Comparison of ENCODE assay signal across 9 cellular contexts in the genomic region with DNA sequence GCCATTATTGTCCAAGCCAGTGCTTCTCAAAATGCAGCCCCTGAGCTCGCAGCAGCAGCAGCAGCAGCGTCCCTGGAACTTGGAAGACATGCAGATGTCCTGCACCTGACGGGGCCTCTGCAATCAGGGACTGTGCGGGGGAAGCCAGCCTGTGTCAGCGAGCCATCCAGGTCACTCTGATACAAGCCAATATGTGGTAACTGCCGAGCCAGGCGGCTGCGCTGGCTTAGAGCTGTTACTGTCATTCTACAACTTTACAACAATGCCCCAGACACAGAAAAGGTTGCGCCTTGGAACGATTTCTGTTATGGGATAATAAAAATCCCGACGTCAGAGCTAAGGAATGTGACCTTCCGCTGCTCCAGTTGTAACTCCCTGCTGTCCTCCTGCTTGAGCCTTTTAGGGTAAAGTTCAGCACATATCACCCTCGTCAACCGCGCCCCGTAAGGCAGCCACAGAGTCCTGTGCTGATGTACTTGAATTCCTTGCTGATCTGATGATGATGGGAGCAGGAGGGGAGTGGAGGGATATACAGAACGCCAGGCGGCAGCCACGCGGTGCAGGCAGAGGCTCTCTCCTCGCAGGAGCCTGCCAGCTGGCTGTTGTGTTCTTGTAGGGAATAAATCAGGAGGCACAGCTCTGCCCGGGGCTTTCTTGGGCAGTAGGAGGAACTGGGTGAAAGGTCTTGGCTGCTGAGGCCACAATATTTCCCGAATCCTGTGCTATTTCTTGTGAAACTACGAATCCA. TPM values are rescaled to one million over a fixed set of nuclear protein-coding genes. Genes with fewer than 3 reads are reported as not detected.
DNase-seq lines count a peak whose midpoint lies in the region; ATAC-seq and TF ChIP-seq lines count a peak whose summit lies in the region.
"Had no signal": no experiment of that assay in that cellular context is flagged by ENCODE, and none has a peak within 500 bp of the region (broad histone marks: within the 10 kb centered on the region; RNA-seq: fewer than 3 reads in every experiment).

No MANE protein-coding gene starts in this region.

- H3K9me3 ChIP-seq in WERI-Rb-1 (ENCODE audit: severe bottlenecking) (peaks cover 11% of the 10 kb centered on the region), ovary (no peaks in the 10 kb centered on the region)

- 1 to 4% (median 2%) methylated on average over 24 to 25 of the region's 25 CpGs for WGBS in ovary, 3 donors

- no peak for ATAC-seq in activated CD8-positive, alpha-beta T cell treated with anti-CD3 and anti-CD28 coated beads, Interleukin-2, amount 10 ng/mL, durations not matched to agents 7 days and 5 days
- no peak for ATAC-seq in HG02588 (IDR thresholded peaks at IDR 0.05; ENCODE audit: unreplicated experiment)

- peaks cover 25% of the 10 kb centered on the region for H3K9me3 Mint-ChIP-seq in HFFc6
- H3K9me3 Mint-ChIP-seq in activated CD8-positive, alpha-beta T cell treated with anti-CD3 and anti-CD28 coated beads, Interleukin-2, amount 10 ng/mL, durations not matched to agents 7 days and 5 days (ENCODE audit: insufficient read depth): peaks cover 20% of the 10 kb centered on the region
- H3K9me3 Mint-ChIP-seq in activated T-helper 2 cell treated with anti-CD3 and anti-CD28 coated beads, Interferon-gamma antibody, Interleukin-2, Interleukin-4, amounts not matched to agents 10 μg/mL and 5 μg/mL and 100 μg/mL, durations not matched to agents 14 hours and 24 hours and 36 hours: peaks cover 23% of the 10 kb centered on the region

- H3K4me3 ChIP-seq in WERI-Rb-1 (ENCODE audit: low read depth, low read length): no peak overlapping the region; the same call in 1 of the 2 replicates
- H3K4me3 ChIP-seq in ovary: peak overlapping the region; percentile 17

- POLR2A ChIA-PET in activated CD8-positive, alpha-beta T cell treated with anti-CD3 and anti-CD28 coated beads, Interleukin-2, amount 10 ng/mL, durations not matched to agents 7 days and 5 days (lab: Charles Lee): no interaction called here

- peak overlapping the region; percentile 79 for H3K4me3 Mint-ChIP-seq in HFFc6
- H3K4me3 Mint-ChIP-seq in activated CD8-positive, alpha-beta T cell treated with anti-CD3 and anti-CD28 coated beads, Interleukin-2, amount 10 ng/mL, durations not matched to agents 7 days and 5 days: no peak overlapping the region
- H3K4me3 Mint-ChIP-seq in activated T-helper 2 cell treated with anti-CD3 and anti-CD28 coated beads, Interferon-gamma antibody, Interleukin-2, Interleukin-4, amounts not matched to agents 10 μg/mL and 5 μg/mL and 100 μg/mL, durations not matched to agents 14 hours and 24 hours and 36 hours (ENCODE audit: low read depth): no peak overlapping the region

- peak; percentile 13 for TF ChIP-seq POLR2A in ovary (IDR thresholded peaks at IDR 0.05)

- peaks cover 33% of the 10 kb centered on the region for H3K36me3 Mint-ChIP-seq in HFFc6 (ENCODE audit: low read depth)
- peaks cover 27% of the 10 kb centered on the region for H3K36me3 Mint-ChIP-seq in activated CD8-positive, alpha-beta T cell treated with anti-CD3 and anti-CD28 coated beads, Interleukin-2, amount 10 ng/mL, durations not matched to agents 7 days and 5 days (ENCODE audit: low read depth)
- peaks cover 27% of the 10 kb centered on the region for H3K36me3 Mint-ChIP-seq in activated T-helper 2 cell treated with anti-CD3 and anti-CD28 coated beads, Interferon-gamma antibody, Interleukin-2, Interleukin-4, amounts not matched to agents 10 μg/mL and 5 μg/mL and 100 μg/mL, durations not matched to agents 14 hours and 24 hours and 36 hours (ENCODE audit: low read depth)

- H3K36me3 ChIP-seq in WERI-Rb-1 (peaks cover 4% of the 10 kb centered on the region), ovary (no peaks in the 10 kb centered on the region)

- H3K27ac ChIP-seq in WERI-Rb-1: no peak overlapping the region
- peak overlapping the region; percentile 59 to 80 for H3K27ac ChIP-seq in ovary

- TF ChIP-seq CTCF in HFFc6 (IDR thresholded peaks at IDR 0.05) (peak; percentile 49; the same call in 1 of the 2 replicates), WERI-Rb-1 (IDR thresholded peaks at IDR 0.05; ENCODE audit: low read depth, low read length) (peak; percentile 39), ovary (IDR thresholded peaks at IDR 0.05) (peak in 2 of 3 donors; percentile 22 to 48)

- TF ChIP-seq EP300 in ovary (IDR thresholded peaks at IDR 0.05): peak; percentile 91

- H3K27me3 ChIP-seq in WERI-Rb-1 (ENCODE audit: insufficient read depth, low read depth, severe bottlenecking) (no peaks in the 10 kb centered on the region), ovary (no peaks in the 10 kb centered on the region)

- CTCF ChIA-PET in activated CD8-positive, alpha-beta T cell treated with anti-CD3 and anti-CD28 coated beads, Interleukin-2, amount 10 ng/mL, durations not matched to agents 7 days and 5 days (lab: Charles Lee): interaction anchor here (1.3 to 5.3 kb wide), 2 partner anchors 11 to 92 kb away, joined by 3 to 31 read pairs; no protein-coding TSS in a partner anchor

- intact Hi-C loops in head of caudate nucleus (cut with DNase I) (no loop called here), ovary (cut with DNase I) (loop anchor here in 2 of 4 donors (5.0 kb wide), 2 partner anchors 172 to 297 kb away; no protein-coding TSS in a partner anchor)
- intact Hi-C loops in activated T-helper 2 cell treated with anti-CD3 and anti-CD28 coated beads, Interferon-gamma antibody, Interleukin-2, Interleukin-4, amounts not matched to agents 10 μg/mL and 5 μg/mL and 100 μg/mL, durations not matched to agents 14 hours and 24 hours and 36 hours (cut with micrococcal nuclease): no loop called here

- H3K4me1 Mint-ChIP-seq in HFFc6 (ENCODE audit: low read depth): peaks cover 28% of the 10 kb centered on the region
- H3K4me1 Mint-ChIP-seq in activated CD8-positive, alpha-beta T cell treated with anti-CD3 and anti-CD28 coated beads, Interleukin-2, amount 10 ng/mL, durations not matched to agents 7 days and 5 days (ENCODE audit: low read depth): peaks cover 6% of the 10 kb centered on the region
- peaks cover 4% of the 10 kb centered on the region for H3K4me1 Mint-ChIP-seq in activated T-helper 2 cell treated with anti-CD3 and anti-CD28 coated beads, Interferon-gamma antibody, Interleukin-2, Interleukin-4, amounts not matched to agents 10 μg/mL and 5 μg/mL and 100 μg/mL, durations not matched to agents 14 hours and 24 hours and 36 hours (ENCODE audit: low read depth)

- H3K27ac Mint-ChIP-seq in HFFc6: peak overlapping the region; percentile 89
- H3K27ac Mint-ChIP-seq in activated CD8-positive, alpha-beta T cell treated with anti-CD3 and anti-CD28 coated beads, Interleukin-2, amount 10 ng/mL, durations not matched to agents 7 days and 5 days: no peak overlapping the region
- no peak overlapping the region for H3K27ac Mint-ChIP-seq in activated T-helper 2 cell treated with anti-CD3 and anti-CD28 coated beads, Interferon-gamma antibody, Interleukin-2, Interleukin-4, amounts not matched to agents 10 μg/mL and 5 μg/mL and 100 μg/mL, durations not matched to agents 14 hours and 24 hours and 36 hours

- no peaks in the 10 kb centered on the region; the same call in none of the 2 replicates for H3K27me3 Mint-ChIP-seq in HFFc6 (ENCODE audit: insufficient read depth)
- peaks cover 12% of the 10 kb centered on the region for H3K27me3 Mint-ChIP-seq in activated CD8-positive, alpha-beta T cell treated with anti-CD3 and anti-CD28 coated beads, Interleukin-2, amount 10 ng/mL, durations not matched to agents 7 days and 5 days (ENCODE audit: low read depth)
- H3K27me3 Mint-ChIP-seq in activated T-helper 2 cell treated with anti-CD3 and anti-CD28 coated beads, Interferon-gamma antibody, Interleukin-2, Interleukin-4, amounts not matched to agents 10 μg/mL and 5 μg/mL and 100 μg/mL, durations not matched to agents 14 hours and 24 hours and 36 hours (ENCODE audit: low read depth): peaks cover 13% of the 10 kb centered on the region

- DNase-seq in HFFc6 (peak; percentile 85), WERI-Rb-1 (peak; percentile 54), head of caudate nucleus (peak in 41 of 42 donors; percentile 36 to 85 (median 70)), ovary (peak; percentile 84 to 90 (median 87)), SW 1271 (lab: John Stamatoyannopoulos, UW) (no peak)
- DNase-seq in activated CD8-positive, alpha-beta T cell treated with anti-CD3 and anti-CD28 coated beads, Interleukin-2, amount 10 ng/mL, durations not matched to agents 7 days and 5 days: no peak
- DNase-seq in activated T-helper 2 cell treated with anti-CD3 and anti-CD28 coated beads, Interferon-gamma antibody, Interleukin-2, Interleukin-4, amounts not matched to agents 10 μg/mL and 5 μg/mL and 100 μg/mL, durations not matched to agents 14 hours and 24 hours and 36 hours (ENCODE audit: low spot score): no peak

- H3K4me1 ChIP-seq in ovary (ENCODE audit: insufficient read depth): peaks cover 13% of the 10 kb centered on the region

RNA-seq across cellular contexts. Expression of gene CRYGN, which starts 20.0 kb away (rescaled TPM):
- total RNA-seq in HFFc6 (2021; fragmentation: NEBNext Ultra II Directional; extraction: Animal tissue kit (Norgen Biotek cat#: 25700)): not detected
- 1 to 10 TPM in 2 of 7 donors, under 1 TPM in 3, not detected in 2; 0.43 to 2.3 (median 0.95) TPM for total RNA-seq in ovary
- polyA plus RNA-seq in ovary: under 1 TPM; 0.24 to 0.53 TPM
- under 1 TPM; 0.34 to 0.50 TPM for total RNA-seq in activated CD8-positive, alpha-beta T cell treated with anti-CD3 and anti-CD28 coated beads, Interleukin-2, amount 10 ng/mL, durations not matched to agents 7 days and 5 days
- total RNA-seq in activated T-helper 2 cell treated with anti-CD3 and anti-CD28 coated beads, Interferon-gamma antibody, Interleukin-2, Interleukin-4, amounts not matched to agents 10 μg/mL and 5 μg/mL and 100 μg/mL, durations not matched to agents 14 hours and 24 hours and 36 hours: not detected in 2 replicates
- total RNA-seq: T-helper 2 cell treated with Interferon-gamma antibody and Interleukin-4, amounts not matched to agents 100 ng/mL and 5 ng/mL, for 36 hours had no signal

RNA-seq across cellular contexts. Expression of gene WDR86, which starts 50.1 kb away (rescaled TPM):
- not detected for total RNA-seq in HFFc6 (2021; fragmentation: NEBNext Ultra II Directional; extraction: Animal tissue kit (Norgen Biotek cat#: 25700))
- 10 to 100 TPM in 5 of 7 donors, 1 to 10 TPM in 2; 1.2 to 43.4 (median 19.4) TPM for total RNA-seq in ovary
- polyA plus RNA-seq in ovary: 1 to 10 TPM in 1 of 2 donors, under 1 TPM in 1; 0.77 to 3.1 TPM
- total RNA-seq in activated CD8-positive, alpha-beta T cell treated with anti-CD3 and anti-CD28 coated beads, Interleukin-2, amount 10 ng/mL, durations not matched to agents 7 days and 5 days: under 1 TPM; 0.26 to 0.32 TPM
- not detected in 2 replicates for total RNA-seq in activated T-helper 2 cell treated with anti-CD3 and anti-CD28 coated beads, Interferon-gamma antibody, Interleukin-2, Interleukin-4, amounts not matched to agents 10 μg/mL and 5 μg/mL and 100 μg/mL, durations not matched to agents 14 hours and 24 hours and 36 hours
- total RNA-seq: T-helper 2 cell treated with Interferon-gamma antibody and Interleukin-4, amounts not matched to agents 100 ng/mL and 5 ng/mL, for 36 hours had no signal

RNA-seq across cellular contexts. Expression of gene RHEB, which starts 59.8 kb away (rescaled TPM):
- total RNA-seq in HFFc6 (2021; fragmentation: NEBNext Ultra II Directional; extraction: Animal tissue kit (Norgen Biotek cat#: 25700)): 100 to 1,000 TPM; 104 to 122 (median 118) TPM
- 100 to 1,000 TPM in 1 of 7 donors, 10 to 100 TPM in 6; 85.1 to 106 (median 91.8) TPM for total RNA-seq in ovary
- 100 to 1,000 TPM in 1 of 2 donors, 10 to 100 TPM in 1; 77.6 to 167 TPM for polyA plus RNA-seq in ovary
- 10 to 100 TPM; 81.1 to 90.3 TPM for total RNA-seq in activated CD8-positive, alpha-beta T cell treated with anti-CD3 and anti-CD28 coated beads, Interleukin-2, amount 10 ng/mL, durations not matched to agents 7 days and 5 days
- total RNA-seq in activated T-helper 2 cell treated with anti-CD3 and anti-CD28 coated beads, Interferon-gamma antibody, Interleukin-2, Interleukin-4, amounts not matched to agents 10 μg/mL and 5 μg/mL and 100 μg/mL, durations not matched to agents 14 hours and 24 hours and 36 hours: 52.8 and 60.5 TPM in 2 replicates

Comparison
In these comparisons a context has a peak if more than half of its experiments do, and no peak if none do; other contexts are left out.
1. DNase-seq: peak in HFFc6 (single experiment), WERI-Rb-1 (single experiment), head of caudate nucleus (41 of 42) and ovary (5 of 5); none in activated CD8-positive, alpha-beta T cell treated with anti-CD3 and anti-CD28 coated beads, Interleukin-2, amount 10 ng/mL, durations not matched to agents 7 days and 5 days (single experiment), activated T-helper 2 cell treated with anti-CD3 and anti-CD28 coated beads, Interferon-gamma antibody, Interleukin-2, Interleukin-4, amounts not matched to agents 10 μg/mL and 5 μg/mL and 100 μg/mL, durations not matched to agents 14 hours and 24 hours and 36 hours (single experiment) and SW 1271 (0 of 2).
2. Peak in every context shown above with its lines, with median percentiles within 50 percentile points of each other: CTCF ChIP-seq.